ENCODE assay signal across 22 cellular contexts in the genomic region with DNA sequence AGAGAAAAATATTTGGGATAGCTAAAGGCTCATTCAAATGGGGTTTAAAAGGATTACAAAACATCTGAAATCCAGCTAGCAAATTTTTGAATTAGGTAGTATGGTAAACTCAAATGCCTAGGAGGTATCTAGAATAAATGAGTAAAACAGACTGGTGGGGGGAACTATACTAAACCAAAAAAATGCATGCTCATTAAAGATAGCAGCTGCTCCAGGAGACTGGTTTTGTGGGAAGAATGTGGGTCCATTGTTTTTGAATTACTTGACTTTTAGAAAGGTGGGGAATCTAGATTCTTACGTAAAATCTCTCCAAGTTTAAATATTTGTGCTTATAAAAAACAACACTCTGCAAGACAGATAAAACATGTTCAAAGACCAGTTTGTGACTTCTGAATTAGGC.
"Had no signal": no experiment of that assay in that cellular context is flagged by ENCODE, and none has a peak within 500 bp of the region (broad histone marks: within the 10 kb centered on the region; RNA-seq: fewer than 3 reads in every experiment).

No MANE protein-coding gene starts in this region.

- H3K4me3 ChIP-seq: pancreas, psoas muscle, skin epidermis, thyroid gland had no signal

- H3K9me3 ChIP-seq: neutrophil, pancreas, psoas muscle, thyroid gland had no signal

- H3K36me3 ChIP-seq: neutrophil, pancreas, thyroid gland had no signal

- H3K27me3 ChIP-seq: neutrophil, pancreas, thyroid gland had no signal

- DNase-seq: activated B cell treated with CpG ODN at 0.5 μM for 24 hours; activated CD4-positive, alpha-beta T cell treated with anti-CD3 and anti-CD28 coated beads for 4 hours; activated CD4-positive, alpha-beta T cell treated with anti-CD3 and anti-CD28 coated beads, Interleukin-2, amount 50 U/mL, for 48 hours; activated effector memory CD4-positive, alpha-beta T cell treated with Interleukin-2 at 50 U/mL for 16 hours; activated naive CD4-positive, alpha-beta T cell treated with anti-CD3 and anti-CD28 coated beads for 36 hours; activated naive CD8-positive, alpha-beta T cell treated with anti-CD3 and anti-CD28 coated beads, Interleukin-2, amount 10 ng/mL, durations not matched to agents 7 days and 5 days; activated T-cell treated with anti-CD3 and anti-CD28 coated beads, Interleukin-2, amount 50 U/mL, for 72 hours; amniotic stem cell; effector CD8-positive, alpha-beta T cell; glutamatergic neuron; hypothalamus; left ventricle myocardium superior; mammary epithelial cell; pancreas; psoas muscle; right cardiac atrium; stimulated activated CD4-positive, alpha-beta T cell treated with anti-CD3 and anti-CD28 coated beads, Interleukin-1b, Interleukin-23, amount 100 ng/mL, for 48 hours; substantia nigra; T1000; thyroid gland had no signal

- H3K27ac ChIP-seq: neutrophil, pancreas, psoas muscle, skin epidermis, thyroid gland had no signal

- ATAC-seq: activated T-cell treated with anti-CD3 and anti-CD28 coated beads, Interleukin-2, amount 50 U/mL, for 72 hours; left ventricle myocardium superior; pancreas; psoas muscle; right cardiac atrium had no signal

- H3K4me1 ChIP-seq: pancreas, psoas muscle had no signal
